1 cellular context compared by ENCODE assay signal in genomic region chr3:36633897-36634296, GRCh38.
A peak's percentile ranks its signal among the peaks of the same experiment; 100 is the strongest.
DNase-seq lines count a peak whose midpoint lies in the region; TF ChIP-seq lines count a peak whose summit lies in the region.
"Not testable (repeated sequence)": the region's sequence is repeated elsewhere in the genome, so short reads cannot be mapped to it uniquely, and the experiment has no call there.

No MANE protein-coding gene starts in this region.

- not testable (repeated sequence) for H3K27ac ChIP-seq in testis

- TF ChIP-seq POLR2A in testis (IDR thresholded peaks at IDR 0.05): not testable (repeated sequence)

- H3K36me3 ChIP-seq in testis (ENCODE audit: low read depth, missing control alignments): not testable (repeated sequence)

- 69 to 78% methylated on average over 15 to 38 of the region's 39 CpGs for WGBS in testis, 2 donors

- not testable (repeated sequence) for H3K4me1 ChIP-seq in testis

- peak overlapping the region; percentile 2 to 30 for H3K4me3 ChIP-seq in testis

- not testable (repeated sequence) for H3K9me3 ChIP-seq in testis

- not testable (repeated sequence) for H3K27me3 ChIP-seq in testis

- DNase-seq in testis: not testable (repeated sequence)

- intact Hi-C loops in testis (cut with DNase I; ENCODE audit: low total_unique reads): not testable (repeated sequence)

- TF ChIP-seq CTCF in testis (IDR thresholded peaks at IDR 0.05): not testable (repeated sequence)
